In the genomic region with DNA sequence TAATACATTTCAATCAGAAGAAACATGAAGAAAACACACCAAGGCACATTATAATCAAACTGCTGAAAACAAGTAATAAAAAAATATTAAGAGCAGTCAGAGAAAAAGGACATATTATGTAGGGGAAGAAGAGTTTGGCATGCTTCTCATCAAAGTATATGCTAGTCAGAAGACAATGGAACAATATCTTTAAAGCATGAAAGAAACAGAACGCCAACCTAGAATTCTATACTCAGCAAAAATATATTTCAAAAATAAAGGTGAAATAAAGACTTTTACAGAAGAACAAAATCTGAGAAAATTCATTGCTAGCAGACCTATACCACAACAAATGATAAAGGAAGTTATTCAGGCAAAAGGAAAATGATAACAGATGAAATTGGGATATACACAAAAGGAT, we compare ENCODE assay signal across 9 cellular contexts. TPM values are rescaled to one million over a fixed set of nuclear protein-coding genes. Genes with fewer than 3 reads are reported as not detected.
"Had no signal": no experiment of that assay in that cellular context is flagged by ENCODE, and none has a peak within 500 bp of the region (broad histone marks: within the 10 kb centered on the region; RNA-seq: fewer than 3 reads in every experiment).

No MANE protein-coding gene starts in this region.

- H2AFZ ChIP-seq: GM23248 had no signal

- DNase-seq: GM23248, GOT3, H7, HFFc6, IMR-90, KBM-7 had no signal

- H3K4me1 ChIP-seq: HAP-1 had no signal

- H3K27ac ChIP-seq: GM23248, HL-60, KMS-11 had no signal

- H3K36me3 ChIP-seq: HAP-1 had no signal

- H3K9ac ChIP-seq: GM23248, KMS-11 had no signal

- H3K4me2 ChIP-seq: KMS-11 had no signal

- H3K4me3 ChIP-seq: GM23248, HAP-1 had no signal

RNA-seq across cellular contexts. Expression of a gene that starts 34.6 kb away (rescaled TPM):
- total RNA-seq: HFFc6 had no signal
- polyA plus RNA-seq: GM23248 had no signal
